Comparison of ENCODE assay signal across 8 cellular contexts in genomic region chr12:79991586-79991985, GRCh38.
"Had no signal": no experiment of that assay in that cellular context is flagged by ENCODE, and none has a peak within 500 bp of the region (broad histone marks: within the 10 kb centered on the region; RNA-seq: fewer than 3 reads in every experiment).

No MANE protein-coding gene starts in this region.

- H3K9me3 ChIP-seq: HAP-1 had no signal

- DNase-seq: GM23248, GOT3, H7, HFFc6, KBM-7 had no signal

- H2AFZ ChIP-seq: GM23248 had no signal

- H3K4me3 ChIP-seq: GM23248, HAP-1 had no signal

- ATAC-seq: HCT116 had no signal

- H3K27ac ChIP-seq: GM23248, HL-60 had no signal

- H3K9ac ChIP-seq: GM23248 had no signal

- H3K36me3 ChIP-seq: HAP-1 had no signal
